ENCODE assay signal across 8 cellular contexts in genomic region chr5:7878381-7878873, GRCh38. TPM values are rescaled to one million over a fixed set of nuclear protein-coding genes. Genes with fewer than 3 reads are reported as not detected.
DNase-seq lines count a peak whose midpoint lies in the region; ATAC-seq and TF ChIP-seq lines count a peak whose summit lies in the region.

No MANE protein-coding gene starts in this region.

- no peak for TF ChIP-seq CTCF in AG09309 (IDR thresholded peaks at IDR 0.05; ENCODE audit: control insufficient read depth, insufficient read depth, low read depth, low read length, missing control alignments)

- peak overlapping the region; percentile 27 for H3K27ac ChIP-seq in substantia nigra (ENCODE audit: low read depth, low read length, poor library complexity, severe bottlenecking)
- no peak overlapping the region for H3K27ac ChIP-seq in right cardiac atrium (ENCODE audit: low read length)

- no peak overlapping the region for H3K27ac Mint-ChIP-seq in immature natural killer cell

- peaks cover 6% of the 10 kb centered on the region for H3K9me3 ChIP-seq in right cardiac atrium (ENCODE audit: control insufficient read depth, low read length)

- H3K9me3 Mint-ChIP-seq in immature natural killer cell, result no peaks in the 10 kb centered on the region

- intact Hi-C loops in right cardiac atrium (cut with DNase I), result no loop called here

- H3K36me3 Mint-ChIP-seq in immature natural killer cell, result peaks cover 8 to 59% (median 45%) of the 10 kb centered on the region in 3 donors

- no peak overlapping the region for H3K4me3 Mint-ChIP-seq in immature natural killer cell

- DNase-seq in AG09309 (ENCODE audit: low read depth) (peak; percentile 53), amniotic epithelial cell (ENCODE audit: low read depth) (peak; percentile 96), substantia nigra (lab: John Stamatoyannopoulos, UW) (no peak), right cardiac atrium (no peak), immature natural killer cell (no peak)
- no peak for DNase-seq in activated CD8-positive, alpha-beta memory T cell treated with anti-CD3 and anti-CD28 coated beads, Interleukin-2, amount 50 U/mL, for 4 hours

- no peaks in the 10 kb centered on the region for H3K4me1 ChIP-seq in right cardiac atrium (ENCODE audit: control insufficient read depth, insufficient read depth, low read length)

- no peaks in the 10 kb centered on the region for H3K27me3 Mint-ChIP-seq in immature natural killer cell (ENCODE audit: low read depth in 3 of 3)

- ATAC-seq in GM19351 (IDR thresholded peaks at IDR 0.05; ENCODE audit: unreplicated experiment), result peak; percentile 94
- ATAC-seq in HG03280 (IDR thresholded peaks at IDR 0.05; ENCODE audit: unreplicated experiment), result peak; percentile 96
- no peak for ATAC-seq in right cardiac atrium

- no peaks in the 10 kb centered on the region for H3K27me3 ChIP-seq in right cardiac atrium (ENCODE audit: control insufficient read depth, insufficient read depth)

- no peak overlapping the region for H3K4me3 ChIP-seq in AG09309 (ENCODE audit: control insufficient read depth, low read depth, low read length)
- H3K4me3 ChIP-seq in right cardiac atrium (ENCODE audit: low read length), result no peak overlapping the region

- peaks cover 18 to 68% of the 10 kb centered on the region in 2 donors for H3K4me1 Mint-ChIP-seq in immature natural killer cell

RNA-seq across cellular contexts. Expression of gene MTRR, which starts 9.5 kb away (rescaled TPM):
- 10 to 100 TPM; 25.0 to 41.1 (median 34.1) TPM for total RNA-seq in right cardiac atrium
- polyA plus RNA-seq in right cardiac atrium (15.0 TPM), immature natural killer cell (10 to 100 TPM; 23.2 to 58.6 (median 33.3) TPM)

RNA-seq across cellular contexts. Expression of gene FASTKD3, which starts 9.6 kb away (rescaled TPM):
- total RNA-seq in right cardiac atrium, result 1 to 10 TPM; 3.5 to 5.8 (median 4.7) TPM
- polyA plus RNA-seq in right cardiac atrium, result 6.2 TPM
- polyA plus RNA-seq in immature natural killer cell, result 10 to 100 TPM; 11.7 to 13.9 (median 12.5) TPM

RNA-seq across cellular contexts. Expression of gene CFAP90, which starts 27.5 kb away (rescaled TPM):
- total RNA-seq in right cardiac atrium, result under 1 TPM in 3 of 4 donors, not detected in 1; 0.09 to 0.33 (median 0.24) TPM
- 0.05 TPM for polyA plus RNA-seq in right cardiac atrium
- not detected for polyA plus RNA-seq in immature natural killer cell

Comparison
In these comparisons a context has a peak if more than half of its experiments do, and no peak if none do; other contexts are left out.
1. DNase-seq: peak in AG09309 (single experiment) and amniotic epithelial cell (single experiment); none in substantia nigra (0 of 49), right cardiac atrium (0 of 3), activated CD8-positive, alpha-beta memory T cell treated with anti-CD3 and anti-CD28 coated beads, Interleukin-2, amount 50 U/mL, for 4 hours (single experiment) and immature natural killer cell (0 of 3).
2. ATAC-seq: peak in GM19351 (single experiment) and HG03280 (single experiment); none in right cardiac atrium (0 of 2).